8 cellular contexts compared by ENCODE assay signal in genomic region chr18:61581578-61582204, GRCh38.
A peak's percentile ranks its signal among the peaks of the same experiment; 100 is the strongest.
DNase-seq lines count a peak whose midpoint lies in the region; ATAC-seq and TF ChIP-seq lines count a peak whose summit lies in the region.

No MANE protein-coding gene starts in this region.

- BruUV-seq in OCI-LY7 (replicated peaks; lab: Mats Ljungman, UMichigan), result no TSS peak

- H3K9me3 ChIP-seq in CD8-positive, alpha-beta T cell (ENCODE audit: low read length), result no peaks in the 10 kb centered on the region
- H3K9me3 ChIP-seq in OCI-LY7 (ENCODE audit: low read length), result no peaks in the 10 kb centered on the region

- H3K4me1 Mint-ChIP-seq in CD8-positive, alpha-beta T cell (ENCODE audit: low read depth), result peaks cover 7% of the 10 kb centered on the region
- H3K4me1 Mint-ChIP-seq in naive thymus-derived CD8-positive, alpha-beta T cell, result peaks cover 4 to 9% (median 8%) of the 10 kb centered on the region in 4 donors
- peaks cover 7% of the 10 kb centered on the region for H3K4me1 Mint-ChIP-seq in stimulated activated memory B cell treated with anti-CD40 and anti-IgM and Interleukin-4, amounts not matched to agents 10 μg/mL and 1 μg/mL and 100 μg/mL, for 72 hours

- no peak overlapping the region for H3K27ac Mint-ChIP-seq in CD8-positive, alpha-beta T cell
- H3K27ac Mint-ChIP-seq in naive thymus-derived CD8-positive, alpha-beta T cell, result peak overlapping the region in 2 of 10 donors; percentile 48 to 76
- H3K27ac Mint-ChIP-seq in stimulated activated memory B cell treated with anti-CD40 and anti-IgM and Interleukin-4, amounts not matched to agents 10 μg/mL and 1 μg/mL and 100 μg/mL, for 72 hours, result no peak overlapping the region

- TF ChIP-seq CTCF in CD8-positive, alpha-beta T cell (IDR thresholded peaks at IDR 0.05), result peak; percentile 94
- peak; percentile 76 for TF ChIP-seq CTCF in OCI-LY7 (conservative IDR thresholded peaks at IDR 0.05; ENCODE audit: low read length)
- peak; percentile 85 for TF ChIP-seq CTCF in fibroblast of mammary gland (conservative IDR thresholded peaks at IDR 0.05; ENCODE audit: control insufficient read depth, insufficient read depth, low read depth, low read length)

- no peak overlapping the region for H3K4me3 ChIP-seq in CD8-positive, alpha-beta T cell (ENCODE audit: low read depth, low read length)
- H3K4me3 ChIP-seq in OCI-LY7 (ENCODE audit: low read depth, low read length, poor library complexity, severe bottlenecking) (no peak overlapping the region), fibroblast of mammary gland (ENCODE audit: control insufficient read depth, low read depth, low read length) (peak overlapping the region; percentile 42)

- CTCF ChIA-PET in CD8-positive, alpha-beta T cell (lab: Charles Lee), result interaction anchor here (0.6 to 6.7 kb wide), 15 partner anchors 9 to 558 kb away, joined by 3 to 44 read pairs (median 4); no protein-coding TSS in a partner anchor
- CTCF ChIA-PET in OCI-LY7 (lab: Charles Lee; ENCODE audit: unreplicated experiment), result no interaction called here

- no peaks in the 10 kb centered on the region for H3K27me3 ChIP-seq in CD8-positive, alpha-beta T cell (ENCODE audit: insufficient read depth, low read length)

- POLR2A ChIA-PET in CD8-positive, alpha-beta T cell (lab: Charles Lee), result no interaction called here
- POLR2A ChIA-PET in OCI-LY7 (lab: Charles Lee), result interaction anchor here (0.6 kb wide), 1 partner anchor 99 kb away, joined by 3 read pairs; no protein-coding TSS in a partner anchor
- POLR2A ChIA-PET in naive thymus-derived CD8-positive, alpha-beta T cell (lab: Charles Lee), result no interaction called here

- H3K36me3 ChIP-seq in CD8-positive, alpha-beta T cell (ENCODE audit: insufficient read depth, low read length), result no peaks in the 10 kb centered on the region
- H3K36me3 ChIP-seq in OCI-LY7 (ENCODE audit: insufficient read depth, low read length), result no peaks in the 10 kb centered on the region

- H3K27me3 Mint-ChIP-seq in CD8-positive, alpha-beta T cell (ENCODE audit: low read depth), result peaks cover 32% of the 10 kb centered on the region
- H3K27me3 Mint-ChIP-seq in naive thymus-derived CD8-positive, alpha-beta T cell, result peaks cover 28 to 77% (median 45%) of the 10 kb centered on the region in 5 donors
- peaks cover 33% of the 10 kb centered on the region for H3K27me3 Mint-ChIP-seq in stimulated activated memory B cell treated with anti-CD40 and anti-IgM and Interleukin-4, amounts not matched to agents 10 μg/mL and 1 μg/mL and 100 μg/mL, for 72 hours

- peak; percentile 27 to 80 (median 54) for DNase-seq in CD8-positive, alpha-beta T cell
- DNase-seq in HK-2 (ENCODE audit: unreplicated experiment), result peak; percentile 61
- peak; percentile 2 for DNase-seq in OCI-LY7 (ENCODE audit: low spot score)
- DNase-seq in activated T-helper 1 cell treated with Interleukin-2 at 50 U/mL for 16 hours (ENCODE audit: low read depth), result peak; percentile 43
- DNase-seq in fibroblast of mammary gland (ENCODE audit: low read depth), result peak; percentile 46
- peak; percentile 29 to 76 (median 62) for DNase-seq in naive thymus-derived CD8-positive, alpha-beta T cell

- H3K4me3 Mint-ChIP-seq in CD8-positive, alpha-beta T cell, result no peak overlapping the region
- H3K4me3 Mint-ChIP-seq in naive thymus-derived CD8-positive, alpha-beta T cell, result peak overlapping the region in 8 of 10 donors; percentile 26 to 74 (median 48)
- no peak overlapping the region for H3K4me3 Mint-ChIP-seq in stimulated activated memory B cell treated with anti-CD40 and anti-IgM and Interleukin-4, amounts not matched to agents 10 μg/mL and 1 μg/mL and 100 μg/mL, for 72 hours

- no peaks in the 10 kb centered on the region for H3K9me3 Mint-ChIP-seq in CD8-positive, alpha-beta T cell
- H3K9me3 Mint-ChIP-seq in naive thymus-derived CD8-positive, alpha-beta T cell, result no peaks in the 10 kb centered on the region
- no peaks in the 10 kb centered on the region for H3K9me3 Mint-ChIP-seq in stimulated activated memory B cell treated with anti-CD40 and anti-IgM and Interleukin-4, amounts not matched to agents 10 μg/mL and 1 μg/mL and 100 μg/mL, for 72 hours

- H3K27ac ChIP-seq in CD8-positive, alpha-beta T cell (ENCODE audit: low read depth, low read length), result no peak overlapping the region
- no peak overlapping the region for H3K27ac ChIP-seq in OCI-LY7 (ENCODE audit: low read depth, low read length, poor library complexity, severe bottlenecking)

- H3K4me2 ChIP-seq in OCI-LY7 (ENCODE audit: low read length), result no peak overlapping the region

- ATAC-seq in CD8-positive, alpha-beta T cell, result peak; percentile 65
- peak; percentile 92 for ATAC-seq in GM19452 (IDR thresholded peaks at IDR 0.05; ENCODE audit: unreplicated experiment)
- ATAC-seq in naive thymus-derived CD8-positive, alpha-beta T cell, result peak; percentile 84 to 94
- ATAC-seq in stimulated activated memory B cell treated with anti-CD40 and anti-IgM and Interleukin-4, amounts not matched to agents 10 μg/mL and 1 μg/mL and 100 μg/mL, for 72 hours, result peak; percentile 64

- H3K36me3 Mint-ChIP-seq in CD8-positive, alpha-beta T cell, result no peaks in the 10 kb centered on the region
- H3K36me3 Mint-ChIP-seq in naive thymus-derived CD8-positive, alpha-beta T cell, result no peaks in the 10 kb centered on the region
- no peaks in the 10 kb centered on the region for H3K36me3 Mint-ChIP-seq in stimulated activated memory B cell treated with anti-CD40 and anti-IgM and Interleukin-4, amounts not matched to agents 10 μg/mL and 1 μg/mL and 100 μg/mL, for 72 hours

- H3K9me2 ChIP-seq in OCI-LY7 (ENCODE audit: insufficient read depth, low read length), result no peaks in the 10 kb centered on the region

- H3K4me1 ChIP-seq in CD8-positive, alpha-beta T cell (ENCODE audit: insufficient read depth, low read length), result peaks cover 8% of the 10 kb centered on the region
- no peaks in the 10 kb centered on the region for H3K4me1 ChIP-seq in OCI-LY7 (ENCODE audit: insufficient read depth, low read length, poor library complexity, severe bottlenecking)

- H2AFZ ChIP-seq in OCI-LY7 (ENCODE audit: low read length), result no peak overlapping the region

- intact Hi-C loops in CD8-positive, alpha-beta T cell (cut with DNase I, micrococcal nuclease), result loop anchor here (1.0 to 5.0 kb wide), 3 partner anchors 311 to 1594 kb away; partner anchors contain the start of gene RNF152 (in 1 of the 2)
- intact Hi-C loops in OCI-LY7 (cut with micrococcal nuclease; ENCODE audit: unreplicated experiment), result no loop called here

- no peaks in the 10 kb centered on the region for H4K20me1 ChIP-seq in OCI-LY7 (ENCODE audit: insufficient read depth, low read length)

- H3K79me2 ChIP-seq in OCI-LY7 (ENCODE audit: insufficient read depth, low read depth, low read length), result no peaks in the 10 kb centered on the region

Comparison
In these comparisons a context has a peak if more than half of its experiments do, and no peak if none do; other contexts are left out.
1. DNase-seq: peak in every context shown above with its lines; median percentile 62 in naive thymus-derived CD8-positive, alpha-beta T cell; 61 in HK-2; 54 in CD8-positive, alpha-beta T cell; 46 in fibroblast of mammary gland; 43 in activated T-helper 1 cell treated with Interleukin-2 at 50 U/mL for 16 hours; 2 in OCI-LY7.
2. H3K4me3 Mint-ChIP-seq: peak in naive thymus-derived CD8-positive, alpha-beta T cell (8 of 10); none in CD8-positive, alpha-beta T cell (single experiment) and stimulated activated memory B cell treated with anti-CD40 and anti-IgM and Interleukin-4, amounts not matched to agents 10 μg/mL and 1 μg/mL and 100 μg/mL, for 72 hours (single experiment).
3. Peak in every context shown above with its lines, with median percentiles within 50 percentile points of each other: ATAC-seq and CTCF ChIP-seq.